13 cellular contexts compared by ENCODE assay signal in genomic region chr2:96693286-96694200, GRCh38. TPM values are rescaled to one million over a fixed set of nuclear protein-coding genes. Genes with fewer than 3 reads are reported as not detected.
"Had no signal": no experiment of that assay in that cellular context is flagged by ENCODE, and none has a peak within 500 bp of the region (broad histone marks: within the 10 kb centered on the region; RNA-seq: fewer than 3 reads in every experiment).

No MANE protein-coding gene starts in this region.

- H3K36me3 Mint-ChIP-seq: activated naive CD4-positive, alpha-beta T cell treated with anti-CD3 and anti-CD28 coated beads, Interleukin-2, amount 50 U/mL, for 72 hours had no signal

- H3K27me3 ChIP-seq: body of pancreas, pancreas, tibial nerve had no signal

- H3K4me1 Mint-ChIP-seq: activated T-helper 17 cell treated with anti-CD3 and anti-CD28 coated beads, Interleukin-2, amount 50 U/mL, for 72 hours had no signal

- H3K9me3 Mint-ChIP-seq: activated naive CD4-positive, alpha-beta T cell treated with anti-CD3 and anti-CD28 coated beads, Interleukin-2, amount 50 U/mL, for 72 hours; activated T-helper 17 cell treated with anti-CD3 and anti-CD28 coated beads, Interleukin-2, amount 50 U/mL, for 72 hours had no signal

- FAIRE-seq: pancreas, small intestine had no signal

- H3K27ac Mint-ChIP-seq: activated CD8-positive, alpha-beta T cell treated with anti-CD3 and anti-CD28 coated beads, Interleukin-2, amount 10 ng/mL, durations not matched to agents 7 days and 5 days; activated T-helper 17 cell treated with anti-CD3 and anti-CD28 coated beads, Interleukin-2, amount 50 U/mL, for 72 hours had no signal

- H3K27me3 Mint-ChIP-seq: activated T-helper 17 cell treated with anti-CD3 and anti-CD28 coated beads, Interleukin-2, amount 50 U/mL, for 72 hours had no signal

- H3K36me3 ChIP-seq: pancreas had no signal

- ATAC-seq: activated CD8-positive, alpha-beta T cell treated with anti-CD3 and anti-CD28 coated beads, Interleukin-2, amount 10 ng/mL, durations not matched to agents 7 days and 5 days; activated naive CD4-positive, alpha-beta T cell treated with anti-CD3 and anti-CD28 coated beads, Interleukin-2, amount 50 U/mL, for 72 hours; activated T-helper 17 cell treated with anti-CD3 and anti-CD28 coated beads, Interleukin-2, amount 50 U/mL, for 72 hours; body of pancreas; pancreas had no signal

- DNase-seq: activated CD8-positive, alpha-beta memory T cell treated with anti-CD3 and anti-CD28 coated beads, Interleukin-2, amount 50 U/mL, for 48 hours; activated CD8-positive, alpha-beta T cell treated with anti-CD3 and anti-CD28 coated beads, Interleukin-2, amount 10 ng/mL, durations not matched to agents 7 days and 5 days; amniotic stem cell; body of pancreas; dermis blood vessel endothelial cell; hippocampal formation; kidney glomerular epithelial cell; pancreas; small intestine had no signal

- H3K4me3 Mint-ChIP-seq: activated CD8-positive, alpha-beta T cell treated with anti-CD3 and anti-CD28 coated beads, Interleukin-2, amount 10 ng/mL, durations not matched to agents 7 days and 5 days; activated T-helper 17 cell treated with anti-CD3 and anti-CD28 coated beads, Interleukin-2, amount 50 U/mL, for 72 hours had no signal

- H3K4me3 ChIP-seq: body of pancreas, pancreas, tibial nerve had no signal

- H3K9me3 ChIP-seq: body of pancreas, pancreas, tibial nerve had no signal

- H3K27ac ChIP-seq: body of pancreas, pancreas, tibial nerve, VCaP had no signal

- H3K4me1 ChIP-seq: body of pancreas, pancreas, tibial nerve had no signal

RNA-seq across cellular contexts. Expression of gene FER1L5, which starts 51.0 kb away (rescaled TPM):
- total RNA-seq: activated CD8-positive, alpha-beta T cell treated with anti-CD3 and anti-CD28 coated beads, Interleukin-2, amount 10 ng/mL, durations not matched to agents 7 days and 5 days; activated naive CD4-positive, alpha-beta T cell treated with anti-CD3 and anti-CD28 coated beads, Interleukin-2, amount 50 U/mL, for 72 hours; activated T-helper 17 cell treated with anti-CD3 and anti-CD28 coated beads, Interleukin-2, amount 50 U/mL, for 72 hours had no signal
